In the genomic region with DNA sequence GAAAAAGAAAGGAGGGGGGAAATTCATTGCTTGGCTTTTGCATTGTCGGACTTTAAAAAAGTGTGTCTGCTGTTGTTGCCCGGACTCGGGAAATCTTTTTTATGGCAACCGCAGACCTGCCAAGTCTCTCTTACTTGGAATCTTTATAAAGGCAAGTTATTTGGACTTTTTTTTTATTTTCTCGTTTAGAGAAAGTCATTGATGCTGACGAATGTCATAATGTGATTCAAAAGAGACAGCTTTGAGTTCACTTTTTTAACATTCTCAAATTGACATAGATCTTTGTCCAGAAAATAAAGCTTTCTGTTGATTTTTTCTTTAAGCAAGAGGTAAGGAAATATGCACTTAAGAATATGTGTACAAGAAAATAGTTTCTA, we compare ENCODE assay signal across 8 cellular contexts. TPM values are rescaled to one million over a fixed set of nuclear protein-coding genes. Genes with fewer than 3 reads are reported as not detected.
A peak's percentile ranks its signal among the peaks of the same experiment; 100 is the strongest.
DNase-seq lines count a peak whose midpoint lies in the region; ATAC-seq and TF ChIP-seq lines count a peak whose summit lies in the region.

No MANE protein-coding gene starts in this region.

- H3K9ac ChIP-seq in muscle layer of colon (ENCODE audit: low read length): no peak overlapping the region

- H3K9me3 ChIP-seq in cardiac muscle cell (ENCODE audit: low read depth) (no peaks in the 10 kb centered on the region), muscle layer of colon (ENCODE audit: low read length) (no peaks in the 10 kb centered on the region)

- H3K4me1 ChIP-seq in cardiac muscle cell (ENCODE audit: low read depth): peaks cover 12% of the 10 kb centered on the region
- H3K4me1 ChIP-seq in muscle layer of colon (ENCODE audit: insufficient read depth, low read length): no peaks in the 10 kb centered on the region
- H3K4me1 ChIP-seq in urinary bladder (ENCODE audit: insufficient read depth): peaks cover 2% of the 10 kb centered on the region

- TF ChIP-seq CTCF in cardiac muscle cell (IDR thresholded peaks at IDR 0.05; ENCODE audit: low read depth, low read length) (peak; percentile 4), cardiac fibroblast (IDR thresholded peaks at IDR 0.05; ENCODE audit: low read depth, low read length) (no peak)

- H3K27me3 ChIP-seq in cardiac muscle cell (peaks cover 27% of the 10 kb centered on the region), muscle layer of colon (ENCODE audit: control insufficient read depth in 1 of 2, insufficient read depth in 2 of 2, low read length in 2 of 2) (peaks cover 0 to 17% of the 10 kb centered on the region in 2 donors)

- 1% methylated on average over 6 of the region's 6 CpGs for WGBS in urinary bladder

- intact Hi-C loops in left ventricle myocardium superior (cut with micrococcal nuclease): loop anchor here (5.0 to 10.0 kb wide), 2 partner anchors 115 to 468 kb away; no protein-coding TSS in a partner anchor

- H3K4me3 ChIP-seq in cardiac muscle cell (peak overlapping the region; percentile 65), cardiac fibroblast (replicated peaks in 1 of 2; ENCODE audit: low read depth in 2 of 2, low read length in 2 of 2) (peak overlapping the region; percentile 28 to 30), muscle layer of colon (ENCODE audit: low read depth in 1 of 2, low read length in 2 of 2) (no peak overlapping the region), urinary bladder (ENCODE audit: low read depth, low read length) (peak overlapping the region; percentile 70)

- H3K36me3 ChIP-seq in cardiac muscle cell (no peaks in the 10 kb centered on the region), muscle layer of colon (ENCODE audit: insufficient read depth, low read length) (no peaks in the 10 kb centered on the region), urinary bladder (ENCODE audit: insufficient read depth) (no peaks in the 10 kb centered on the region)

- DNase-seq in cardiac muscle cell (ENCODE audit: low read depth in 1 of 2, low spot score in 1 of 2) (no peak), left ventricle myocardium superior (no peak), cardiac fibroblast (ENCODE audit: low read depth in 2 of 2) (no peak), amniotic stem cell (lab: John Stamatoyannopoulos, UW) (no peak), SW 1271 (lab: John Stamatoyannopoulos, UW) (no peak), NCI-H146 treated with DMSO at 0.1 percent for 48 hours (lab: John Stamatoyannopoulos, UW; ENCODE audit: unreplicated experiment) (no peak)

- ATAC-seq in left ventricle myocardium superior: no peak

- H3K27ac ChIP-seq in cardiac muscle cell (no peak overlapping the region), muscle layer of colon (ENCODE audit: low read depth, low read length) (peak overlapping the region; percentile 24), urinary bladder (ENCODE audit: low read depth) (no peak overlapping the region)

RNA-seq across cellular contexts. Expression of a gene that starts 0.7 kb away (rescaled TPM):
- 152 and 442 TPM in 2 replicates for total RNA-seq in cardiac muscle cell
- 34.2 and 47.9 TPM in 2 replicates for polyA plus RNA-seq in cardiac muscle cell
- total RNA-seq in left ventricle myocardium superior: 28.8 TPM
- 58.3 TPM for total RNA-seq in urinary bladder
- polyA plus RNA-seq in urinary bladder: 13.1 TPM

Comparison
In these comparisons a context has a peak if more than half of its experiments do, and no peak if none do; other contexts are left out.
1. H3K4me3 ChIP-seq: peak in cardiac muscle cell (single experiment), cardiac fibroblast (2 of 2) and urinary bladder (single experiment); none in muscle layer of colon (0 of 2).